Comparison of ENCODE assay signal across 1 cellular context in the genomic region with DNA sequence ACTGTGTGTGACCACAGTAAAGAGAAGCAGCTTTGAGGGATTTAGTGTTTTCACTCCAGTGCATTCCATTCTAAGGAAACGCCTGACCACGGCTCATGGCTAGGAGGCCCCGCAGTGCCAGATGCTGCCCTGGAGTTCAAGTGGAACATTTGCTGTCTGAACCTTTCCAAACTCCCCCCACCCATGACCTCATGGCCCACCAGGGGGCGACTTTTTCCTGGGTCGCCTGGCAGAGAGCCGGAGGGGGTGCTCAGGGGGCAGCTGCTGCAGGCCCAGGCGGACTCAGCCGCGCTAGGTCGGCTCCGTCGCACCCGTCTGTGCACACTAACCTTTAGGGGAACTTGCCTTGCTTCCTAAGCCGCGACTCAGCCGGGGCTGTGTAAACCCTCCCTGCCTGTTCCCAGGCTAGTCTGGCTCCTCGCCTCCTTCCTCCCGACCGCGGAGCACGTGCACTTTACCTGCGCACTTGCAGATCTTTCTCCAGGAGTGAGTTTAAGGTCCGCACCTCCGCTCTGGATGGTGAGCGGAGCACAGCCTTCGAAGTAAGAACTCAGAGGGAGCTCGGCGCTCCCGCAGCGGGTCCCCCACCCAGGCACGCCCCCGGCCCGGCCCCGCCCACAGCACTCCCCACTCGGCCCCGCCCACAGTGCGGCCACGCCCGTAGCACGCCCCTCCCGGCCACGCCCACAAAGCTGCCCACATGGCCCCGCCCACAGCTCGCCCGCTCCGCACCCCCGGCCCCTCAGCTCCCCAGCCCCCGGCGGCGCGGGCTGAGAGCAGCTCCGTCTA.
TF ChIP-seq lines count a peak whose summit lies in the region.

Gene OCA2, minus strand, starts transcription at position 550 of the 789 bp plus-strand sequence. CDS start 17,441 bp downstream, outside the sequence.

TF ChIP-seq in WTC11, 78 proteins besides CTCF, POLR2A, EP300 and RAD21 (continued from another document):
- TF ChIP-seq IRF1 (CRISPR knock-in tag; IDR thresholded peaks at IDR 0.05) (no peak), RELA (CRISPR knock-in tag; IDR thresholded peaks at IDR 0.05; ENCODE audit: borderline replicate concordance) (peak; percentile 36; the same call in 1 of the 2 replicates), FOXP1 (CRISPR knock-in tag; IDR thresholded peaks at IDR 0.05; ENCODE audit: borderline replicate concordance) (0 out of 2 replicates have a peak, but pooled peaks have one; percentile 51), SP1 (CRISPR knock-in tag; conservative IDR thresholded peaks at IDR 0.05) (peak; percentile 89), ARID4B (CRISPR knock-in tag; IDR thresholded peaks at IDR 0.05; ENCODE audit: borderline replicate concordance) (0 out of 2 replicates have a peak, but pooled peaks have one; percentile 41), NFE2L1 (CRISPR knock-in tag; IDR thresholded peaks at IDR 0.05) (0 out of 2 replicates have a peak, but pooled peaks have one; percentile 58), TEAD1 (CRISPR knock-in tag; IDR thresholded peaks at IDR 0.05) (0 out of 2 replicates have a peak, but pooled peaks have one; percentile 22), ZNF423 (CRISPR knock-in tag; IDR thresholded peaks at IDR 0.05) (peak; percentile 51; the same call in 1 of the 2 replicates), CBFB (CRISPR knock-in tag; IDR thresholded peaks at IDR 0.05; ENCODE audit: low read depth) (no peak)
- TF ChIP-seq, protein P1, sequence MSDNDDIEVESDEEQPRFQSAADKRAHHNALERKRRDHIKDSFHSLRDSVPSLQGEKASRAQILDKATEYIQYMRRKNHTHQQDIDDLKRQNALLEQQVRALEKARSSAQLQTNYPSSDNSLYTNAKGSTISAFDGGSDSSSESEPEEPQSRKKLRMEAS (CRISPR knock-in tag; IDR thresholded peaks at IDR 0.05): peak; percentile 74
- TF ChIP-seq, protein P2, sequence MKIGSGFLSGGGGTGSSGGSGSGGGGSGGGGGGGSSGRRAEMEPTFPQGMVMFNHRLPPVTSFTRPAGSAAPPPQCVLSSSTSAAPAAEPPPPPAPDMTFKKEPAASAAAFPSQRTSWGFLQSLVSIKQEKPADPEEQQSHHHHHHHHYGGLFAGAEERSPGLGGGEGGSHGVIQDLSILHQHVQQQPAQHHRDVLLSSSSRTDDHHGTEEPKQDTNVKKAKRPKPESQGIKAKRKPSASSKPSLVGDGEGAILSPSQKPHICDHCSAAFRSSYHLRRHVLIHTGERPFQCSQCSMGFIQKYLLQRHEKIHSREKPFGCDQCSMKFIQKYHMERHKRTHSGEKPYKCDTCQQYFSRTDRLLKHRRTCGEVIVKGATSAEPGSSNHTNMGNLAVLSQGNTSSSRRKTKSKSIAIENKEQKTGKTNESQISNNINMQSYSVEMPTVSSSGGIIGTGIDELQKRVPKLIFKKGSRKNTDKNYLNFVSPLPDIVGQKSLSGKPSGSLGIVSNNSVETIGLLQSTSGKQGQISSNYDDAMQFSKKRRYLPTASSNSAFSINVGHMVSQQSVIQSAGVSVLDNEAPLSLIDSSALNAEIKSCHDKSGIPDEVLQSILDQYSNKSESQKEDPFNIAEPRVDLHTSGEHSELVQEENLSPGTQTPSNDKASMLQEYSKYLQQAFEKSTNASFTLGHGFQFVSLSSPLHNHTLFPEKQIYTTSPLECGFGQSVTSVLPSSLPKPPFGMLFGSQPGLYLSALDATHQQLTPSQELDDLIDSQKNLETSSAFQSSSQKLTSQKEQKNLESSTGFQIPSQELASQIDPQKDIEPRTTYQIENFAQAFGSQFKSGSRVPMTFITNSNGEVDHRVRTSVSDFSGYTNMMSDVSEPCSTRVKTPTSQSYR (CRISPR knock-in tag; IDR thresholded peaks at IDR 0.05): no peak
